In genomic region chr1:33363470-33363861, GRCh38 we compare ENCODE assay signal across 11 cellular contexts. TPM values are rescaled to one million over a fixed set of nuclear protein-coding genes. Genes with fewer than 3 reads are reported as not detected.
DNase-seq lines count a peak whose midpoint lies in the region; ATAC-seq and TF ChIP-seq lines count a peak whose summit lies in the region.
"Had no signal": no experiment of that assay in that cellular context is flagged by ENCODE, and none has a peak within 500 bp of the region (broad histone marks: within the 10 kb centered on the region; RNA-seq: fewer than 3 reads in every experiment).

No MANE protein-coding gene starts in this region.

- H3K27me3 Mint-ChIP-seq in stimulated activated memory B cell treated with anti-CD40 and anti-IgM and Interleukin-4, amounts not matched to agents 10 μg/mL and 1 μg/mL and 100 μg/mL, for 72 hours = peaks cover 11% of the 10 kb centered on the region
- H3K27me3 Mint-ChIP-seq: activated CD8-positive, alpha-beta T cell treated with anti-CD3 and anti-CD28 coated beads for 36 hours had no signal

- TF ChIP-seq POLR2A in thyroid gland (IDR thresholded peaks at IDR 0.05) = no peak

- H3K36me3 ChIP-seq in neural cell (ENCODE audit: insufficient read depth, low read length) (peaks cover 35% of the 10 kb centered on the region), thyroid gland (no peaks in the 10 kb centered on the region)

- no peaks in the 10 kb centered on the region for H3K27me3 ChIP-seq in dorsolateral prefrontal cortex
- no peaks in the 10 kb centered on the region for H3K27me3 ChIP-seq in neural cell (ENCODE audit: insufficient read depth, low read depth, low read length)
- H3K27me3 ChIP-seq in thyroid gland = no peaks in the 10 kb centered on the region

- DNase-seq in NCI-H748 (lab: John Stamatoyannopoulos, UW; ENCODE audit: unreplicated experiment) (peak; percentile 38), NCI-H748 treated with DMSO at 0.1 percent for 48 hours (lab: John Stamatoyannopoulos, UW) (no peak), dorsolateral prefrontal cortex (peak in 9 of 10 donors; percentile 62 to 85 (median 81)), thyroid gland (peak in 1 of 2 donors; percentile 25), activated gamma-delta T cell treated with Interleukin-2 at 50 U/mL for 16 hours (no peak), mucosa of gallbladder (ENCODE audit: low spot score) (no peak)
- DNase-seq: activated CD8-positive, alpha-beta T cell treated with anti-CD3 and anti-CD28 coated beads for 36 hours; stimulated activated CD4-positive, alpha-beta T cell treated with anti-CD3 and anti-CD28 coated beads, Interleukin-1b, Interleukin-23, amount 100 ng/mL, for 48 hours had no signal

- TF ChIP-seq CTCF in dorsolateral prefrontal cortex (IDR thresholded peaks at IDR 0.05 in 54 of 56, conservative IDR thresholded peaks at IDR 0.05 in 2 of 56; ENCODE audit: low read depth in 1 of 56, partially characterized antibody in 56 of 56) (peak in 6 of 56 donors; percentile 5 to 25 (median 23)), neural cell (IDR thresholded peaks at IDR 0.05; ENCODE audit: poor library complexity, severe bottlenecking) (no peak), thyroid gland (IDR thresholded peaks at IDR 0.05) (no peak)

- no peak for TF ChIP-seq RAD21 in neural cell (conservative IDR thresholded peaks at IDR 0.05)

- no peaks in the 10 kb centered on the region for H4K20me1 ChIP-seq in neural cell (ENCODE audit: insufficient read depth)

- peak overlapping the region; percentile 70 to 100 (median 97) for H3K27ac ChIP-seq in dorsolateral prefrontal cortex
- H3K27ac ChIP-seq in neural cell (ENCODE audit: low read length) = peak overlapping the region; percentile 100
- peak overlapping the region; percentile 83 to 87 (median 85) for H3K27ac ChIP-seq in thyroid gland

- H3K4me1 ChIP-seq in thyroid gland = peaks cover 45 to 66% of the 10 kb centered on the region in 2 donors

- H3K9me3 Mint-ChIP-seq in stimulated activated memory B cell treated with anti-CD40 and anti-IgM and Interleukin-4, amounts not matched to agents 10 μg/mL and 1 μg/mL and 100 μg/mL, for 72 hours = no peaks in the 10 kb centered on the region
- H3K9me3 Mint-ChIP-seq: activated CD8-positive, alpha-beta T cell treated with anti-CD3 and anti-CD28 coated beads for 36 hours had no signal

- H3K4me3 Mint-ChIP-seq in stimulated activated memory B cell treated with anti-CD40 and anti-IgM and Interleukin-4, amounts not matched to agents 10 μg/mL and 1 μg/mL and 100 μg/mL, for 72 hours = no peak overlapping the region
- H3K4me3 Mint-ChIP-seq: activated CD8-positive, alpha-beta T cell treated with anti-CD3 and anti-CD28 coated beads for 36 hours had no signal

- peak overlapping the region; percentile 69 for H3K4me2 ChIP-seq in neural cell (ENCODE audit: low read length)

- TF ChIP-seq EP300 in neural cell (conservative IDR thresholded peaks at IDR 0.05; ENCODE audit: poor library complexity, severe bottlenecking) = no peak

- H3K36me3 Mint-ChIP-seq in stimulated activated memory B cell treated with anti-CD40 and anti-IgM and Interleukin-4, amounts not matched to agents 10 μg/mL and 1 μg/mL and 100 μg/mL, for 72 hours = no peaks in the 10 kb centered on the region

- intact Hi-C loops in dorsolateral prefrontal cortex (cut with DNase I) = loop anchor here (10.0 kb wide), 2 partner anchors 179 to 219 kb away; partner anchors contain the start of gene TRIM62 (in 1 of the 2)
- intact Hi-C loops in thyroid gland (cut with DNase I) = no loop called here

- peaks cover 29% of the 10 kb centered on the region for H3K79me2 ChIP-seq in neural cell (replicated peaks; ENCODE audit: insufficient read depth, low read length)

- no peaks in the 10 kb centered on the region for H3K9me2 ChIP-seq in neural cell (ENCODE audit: insufficient read depth, low read length)

- peak overlapping the region; percentile 86 for H3K9ac ChIP-seq in neural cell (ENCODE audit: low read length)

- H3K4me1 Mint-ChIP-seq in stimulated activated memory B cell treated with anti-CD40 and anti-IgM and Interleukin-4, amounts not matched to agents 10 μg/mL and 1 μg/mL and 100 μg/mL, for 72 hours = peaks cover 5% of the 10 kb centered on the region

- H3K4me3 ChIP-seq in dorsolateral prefrontal cortex = peak overlapping the region in 26 of 59 donors; percentile 2 to 40 (median 15)
- H3K4me3 ChIP-seq in neural cell (ENCODE audit: low read length) = peak overlapping the region; percentile 61
- H3K4me3 ChIP-seq in thyroid gland (replicated peaks in 1 of 3) = no peak overlapping the region

- peaks cover 13% of the 10 kb centered on the region for H3F3A ChIP-seq in neural cell (ENCODE audit: insufficient read depth, low read length, poor library complexity, severe bottlenecking)

- ATAC-seq in stimulated activated memory B cell treated with anti-CD40 and anti-IgM and Interleukin-4, amounts not matched to agents 10 μg/mL and 1 μg/mL and 100 μg/mL, for 72 hours = no peak
- ATAC-seq: activated CD8-positive, alpha-beta T cell treated with anti-CD3 and anti-CD28 coated beads for 36 hours had no signal

- H2AFZ ChIP-seq in neural cell (ENCODE audit: low read depth, low read length) = no peak overlapping the region

- no peaks in the 10 kb centered on the region for H3K9me3 ChIP-seq in neural cell (ENCODE audit: low read length)
- no peaks in the 10 kb centered on the region for H3K9me3 ChIP-seq in thyroid gland

- 57 to 59% methylated on average over 5 of the region's 5 CpGs for WGBS in thyroid gland, 2 donors

- no peak overlapping the region for H3K27ac Mint-ChIP-seq in stimulated activated memory B cell treated with anti-CD40 and anti-IgM and Interleukin-4, amounts not matched to agents 10 μg/mL and 1 μg/mL and 100 μg/mL, for 72 hours
- H3K27ac Mint-ChIP-seq: activated CD8-positive, alpha-beta T cell treated with anti-CD3 and anti-CD28 coated beads for 36 hours had no signal

TF ChIP-seq in neural cell, 6 proteins besides CTCF, POLR2A, EP300 and RAD21:
- no peak for TF ChIP-seq SMC3 (conservative IDR thresholded peaks at IDR 0.05; ENCODE audit: poor library complexity)
- peak; percentile 54 for TF ChIP-seq TAF1 (IDR thresholded peaks at IDR 0.05; ENCODE audit: low read depth)

RNA-seq across cellular contexts. Expression of gene A3GALT2, which starts 42.6 kb away (rescaled TPM):
- total RNA-seq in dorsolateral prefrontal cortex (under 1 TPM in 10 of 120 experiments, not detected in 110; 0.35 to 0.76 (median 0.60) TPM), thyroid gland (under 1 TPM in 1 of 4 donors, not detected in 3; 0.89 TPM), mucosa of gallbladder (not detected)
- polyA plus RNA-seq in neural cell = 0.35 TPM in 1 of 2 replicates, not detected in the other
- not detected in 2 replicates for polyA minus RNA-seq in neural cell
- total RNA-seq: activated CD8-positive, alpha-beta T cell treated with anti-CD3 and anti-CD28 coated beads for 36 hours; lower leg skin had no signal

Comparison
In these comparisons a context has a peak if more than half of its experiments do, and no peak if none do; other contexts are left out.
1. DNase-seq: peak in NCI-H748 (single experiment) and dorsolateral prefrontal cortex (9 of 10); none in NCI-H748 treated with DMSO at 0.1 percent for 48 hours (single experiment), activated gamma-delta T cell treated with Interleukin-2 at 50 U/mL for 16 hours (single experiment) and mucosa of gallbladder (single experiment).
2. Peak in every context shown above with its lines, with median percentiles within 50 percentile points of each other: H3K27ac ChIP-seq.